In genomic region chr6:125871365-125871764, GRCh38 we compare ENCODE assay signal across 13 cellular contexts.
A peak's percentile ranks its signal among the peaks of the same experiment; 100 is the strongest.
DNase-seq lines count a peak whose midpoint lies in the region; ATAC-seq and TF ChIP-seq lines count a peak whose summit lies in the region.
"Had no signal": no experiment of that assay in that cellular context is flagged by ENCODE, and none has a peak within 500 bp of the region (broad histone marks: within the 10 kb centered on the region; RNA-seq: fewer than 3 reads in every experiment).

No MANE protein-coding gene starts in this region.

- H2AFZ ChIP-seq in PC-9: no peak overlapping the region

- H3K27me3 ChIP-seq in DOHH2 (ENCODE audit: control insufficient read depth, low read length): no peaks in the 10 kb centered on the region
- H3K27me3 ChIP-seq in PC-9 (ENCODE audit: insufficient read depth, low read depth): no peaks in the 10 kb centered on the region
- H3K27me3 ChIP-seq: ascending aorta had no signal

- H3K4me1 ChIP-seq in DOHH2 (ENCODE audit: control insufficient read depth, low read length): peaks cover 11% of the 10 kb centered on the region
- H3K4me1 ChIP-seq in PC-9 (replicated peaks; ENCODE audit: insufficient read depth): peaks cover 69% of the 10 kb centered on the region
- H3K4me1 ChIP-seq: ascending aorta, prostate gland had no signal

- H3K4me1 Mint-ChIP-seq in immature natural killer cell: peaks cover 6 to 20% of the 10 kb centered on the region in 2 donors
- H3K4me1 Mint-ChIP-seq: activated CD4-positive, alpha-beta T cell treated with anti-CD3 and anti-CD28 coated beads for 36 hours had no signal

- no peaks in the 10 kb centered on the region; the same call in 1 of the 2 replicates for H4K20me1 ChIP-seq in DOHH2 (ENCODE audit: control insufficient read depth, insufficient read depth, low read depth, low read length)
- no peaks in the 10 kb centered on the region for H4K20me1 ChIP-seq in PC-9 (ENCODE audit: insufficient read depth)

- no TSS peak for BruUV-seq in PC-9 (replicated peaks; lab: Mats Ljungman, UMichigan)

- intact Hi-C loops in PC-9 (cut with micrococcal nuclease; ENCODE audit: unreplicated experiment): no loop called here

- TF ChIP-seq CTCF in DOHH2 (IDR thresholded peaks at IDR 0.05; ENCODE audit: low read depth, low read length, poor library complexity, severe bottlenecking): no peak
- no peak for TF ChIP-seq CTCF in PC-9 (conservative IDR thresholded peaks at IDR 0.05)

- H3K4me3 ChIP-seq in DOHH2 (ENCODE audit: low read length): no peak overlapping the region
- no peak overlapping the region for H3K4me3 ChIP-seq in PC-9
- H3K4me3 ChIP-seq: ascending aorta, prostate gland had no signal

- H3K27ac Mint-ChIP-seq in immature natural killer cell: peak overlapping the region in 5 of 6 donors; percentile 6 to 80 (median 24)
- H3K27ac Mint-ChIP-seq: activated CD4-positive, alpha-beta T cell treated with anti-CD3 and anti-CD28 coated beads for 36 hours; activated T-cell treated with anti-CD3 and anti-CD28 coated beads, Interleukin-2, amount 50 U/mL, for 24 hours had no signal

- H3K9me3 Mint-ChIP-seq in immature natural killer cell: no peaks in the 10 kb centered on the region
- H3K9me3 Mint-ChIP-seq: activated T-cell treated with anti-CD3 and anti-CD28 coated beads, Interleukin-2, amount 50 U/mL, for 24 hours had no signal

- DNase-seq in NCI-H2029 treated with DMSO at 0.1 percent for 48 hours (lab: John Stamatoyannopoulos, UW): peak; percentile 99
- DNase-seq in PC-9: peak in 1 of 2 experiments; percentile 94
- no peak for DNase-seq in immature natural killer cell
- DNase-seq in amygdala (lab: John Stamatoyannopoulos, UW): no peak
- DNase-seq in CD1c-positive myeloid dendritic cell (ENCODE audit: extremely low spot score): no peak
- DNase-seq: activated CD4-positive, alpha-beta T cell treated with anti-CD3 and anti-CD28 coated beads for 36 hours; activated T-cell treated with anti-CD3 and anti-CD28 coated beads, Interleukin-2, amount 50 U/mL, for 24 hours; DND-41 had no signal

- POLR2A ChIA-PET in PC-9 (lab: Charles Lee; ENCODE audit: unreplicated experiment): no interaction called here

- H3K27me3 Mint-ChIP-seq in immature natural killer cell (ENCODE audit: low read depth in 3 of 3): peaks cover 0 to 2% (median 0%) of the 10 kb centered on the region in 3 donors
- H3K27me3 Mint-ChIP-seq: activated CD4-positive, alpha-beta T cell treated with anti-CD3 and anti-CD28 coated beads for 36 hours; activated T-cell treated with anti-CD3 and anti-CD28 coated beads, Interleukin-2, amount 50 U/mL, for 24 hours had no signal

- peaks cover 53% of the 10 kb centered on the region for H3K36me3 ChIP-seq in DOHH2 (ENCODE audit: control insufficient read depth, low read length)
- H3K36me3 ChIP-seq in PC-9 (ENCODE audit: low read depth): peaks cover 16% of the 10 kb centered on the region
- H3K36me3 ChIP-seq: ascending aorta had no signal

- H3K79me2 ChIP-seq in DOHH2 (ENCODE audit: control insufficient read depth, low read length) (peaks cover 24% of the 10 kb centered on the region), PC-9 (ENCODE audit: low read depth) (peaks cover 13% of the 10 kb centered on the region)

- CTCF ChIA-PET in PC-9 (lab: Charles Lee): no interaction called here

- ATAC-seq in HG03045 (IDR thresholded peaks at IDR 0.05; ENCODE audit: unreplicated experiment) (no peak), GM19397 (IDR thresholded peaks at IDR 0.05; ENCODE audit: unreplicated experiment) (no peak)
- ATAC-seq: activated CD4-positive, alpha-beta T cell treated with anti-CD3 and anti-CD28 coated beads for 36 hours had no signal

- H3K4me2 ChIP-seq in DOHH2 (ENCODE audit: low read length) (peak overlapping the region; percentile 11; the same call in 1 of the 2 replicates), PC-9 (peak overlapping the region; percentile 56)

- H3K9me2 ChIP-seq in DOHH2 (replicated peaks; ENCODE audit: control insufficient read depth, low read length): no peaks in the 10 kb centered on the region
- H3K9me2 ChIP-seq in PC-9 (ENCODE audit: insufficient read depth): no peaks in the 10 kb centered on the region

- peaks cover 10 to 22% (median 19%) of the 10 kb centered on the region in 3 donors for H3K36me3 Mint-ChIP-seq in immature natural killer cell

- H3F3A ChIP-seq in DOHH2 (ENCODE audit: control insufficient read depth, insufficient read depth): 0 out of 2 replicates have a peak, but pooled peaks cover 3% of the 10 kb centered on the region
- peaks cover 33% of the 10 kb centered on the region for H3F3A ChIP-seq in PC-9 (ENCODE audit: insufficient read depth, low read depth)

- no peak overlapping the region for H3K27ac ChIP-seq in DOHH2 (ENCODE audit: low read depth, low read length)
- peak overlapping the region; percentile 75 for H3K27ac ChIP-seq in PC-9
- H3K27ac ChIP-seq: ascending aorta, prostate gland had no signal

- H3K4me3 Mint-ChIP-seq in immature natural killer cell: no peak overlapping the region
- H3K4me3 Mint-ChIP-seq: activated CD4-positive, alpha-beta T cell treated with anti-CD3 and anti-CD28 coated beads for 36 hours; activated T-cell treated with anti-CD3 and anti-CD28 coated beads, Interleukin-2, amount 50 U/mL, for 24 hours had no signal

- H3K9me3 ChIP-seq in DOHH2 (ENCODE audit: control insufficient read depth, insufficient read depth, low read length): no peaks in the 10 kb centered on the region
- H3K9me3 ChIP-seq in PC-9 (ENCODE audit: insufficient read depth, low read depth): no peaks in the 10 kb centered on the region; the same call in 1 of the 2 replicates
- H3K9me3 ChIP-seq: ascending aorta, prostate gland had no signal
